ENCODE assay signal across 1 cellular context in genomic region chr3:131081224-131081623, GRCh38.
TF ChIP-seq lines count a peak whose summit lies in the region.

No MANE protein-coding gene starts in this region.

TF ChIP-seq in GM23338, 12 proteins besides CTCF, POLR2A, EP300 and RAD21 (continued from another document):
- TF ChIP-seq ZNF462 (CRISPR knock-in tag; IDR thresholded peaks at IDR 0.05) (no peak), STAT1 (IDR thresholded peaks at IDR 0.05; ENCODE audit: unreplicated experiment) (no peak), ETS1 (IDR thresholded peaks at IDR 0.05) (no peak), EZH2 (IDR thresholded peaks at IDR 0.05; ENCODE audit: low read depth, unreplicated experiment) (no peak), JUNB (IDR thresholded peaks at IDR 0.05; ENCODE audit: unreplicated experiment) (no peak)
